10 cellular contexts compared by ENCODE assay signal in the genomic region with DNA sequence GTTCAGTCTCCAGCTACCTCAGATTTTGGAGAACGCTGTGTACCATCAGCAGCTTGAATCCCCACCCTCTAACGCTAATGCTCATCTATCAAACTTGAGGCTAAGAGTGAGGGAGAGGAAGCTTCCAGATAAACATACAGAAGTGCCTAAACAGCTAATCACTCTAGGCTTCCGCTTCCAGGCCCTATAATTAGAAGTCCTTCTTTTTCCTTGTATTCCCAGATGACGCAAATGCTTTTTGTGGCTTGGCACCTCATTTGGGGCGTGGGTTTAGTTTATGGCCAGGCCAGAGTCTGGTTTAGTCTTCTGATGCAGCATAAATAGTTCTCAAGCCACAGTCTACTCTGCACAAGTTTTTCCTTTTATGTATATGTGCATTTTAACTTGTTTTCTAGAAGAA.
DNase-seq lines count a peak whose midpoint lies in the region; ATAC-seq, FAIRE-seq and TF ChIP-seq lines count a peak whose summit lies in the region.
"Had no signal": no experiment of that assay in that cellular context is flagged by ENCODE, and none has a peak within 500 bp of the region (broad histone marks: within the 10 kb centered on the region; RNA-seq: fewer than 3 reads in every experiment).

No MANE protein-coding gene starts in this region.

- no peaks in the 10 kb centered on the region for H3K4me1 Mint-ChIP-seq in activated naive CD8-positive, alpha-beta T cell treated with anti-CD3 and anti-CD28 coated beads for 36 hours

- no peak overlapping the region for H3K4me3 Mint-ChIP-seq in activated naive CD8-positive, alpha-beta T cell treated with anti-CD3 and anti-CD28 coated beads for 36 hours
- H3K4me3 Mint-ChIP-seq: CD4-positive, alpha-beta T cell had no signal

- H3K27me3 Mint-ChIP-seq in activated naive CD8-positive, alpha-beta T cell treated with anti-CD3 and anti-CD28 coated beads for 36 hours: no peaks in the 10 kb centered on the region
- H3K27me3 Mint-ChIP-seq: CD4-positive, alpha-beta T cell had no signal

- H3K36me3 ChIP-seq in muscle layer of duodenum (ENCODE audit: control insufficient read depth in 1 of 2, insufficient read depth in 2 of 2, low read length in 2 of 2): no peaks in the 10 kb centered on the region
- no peaks in the 10 kb centered on the region for H3K36me3 ChIP-seq in kidney (ENCODE audit: control insufficient read depth in 1 of 2, insufficient read depth in 2 of 2, low read length in 2 of 2)

- peak overlapping the region; percentile 13 for H3K27ac ChIP-seq in epithelial cell of prostate
- peak overlapping the region; percentile 60 for H3K27ac ChIP-seq in muscle layer of duodenum (ENCODE audit: low read length)
- peak overlapping the region in 1 of 2 donors; percentile 29 for H3K27ac ChIP-seq in kidney (ENCODE audit: low read depth in 2 of 2, low read length in 2 of 2)

- H3K27me3 ChIP-seq in muscle layer of duodenum (ENCODE audit: low read depth, low read length): no peaks in the 10 kb centered on the region

- H3K4me3 ChIP-seq in muscle layer of duodenum (ENCODE audit: low read depth in 1 of 2, low read length in 2 of 2): peak overlapping the region in 1 of 2 donors; percentile 7
- H3K4me3 ChIP-seq in kidney (ENCODE audit: low read length in 2 of 2): no peak overlapping the region

- intact Hi-C loops in kidney (cut with DNase I): no loop called here

- H3K27ac Mint-ChIP-seq in activated naive CD8-positive, alpha-beta T cell treated with anti-CD3 and anti-CD28 coated beads for 36 hours: no peak overlapping the region
- H3K27ac Mint-ChIP-seq: CD4-positive, alpha-beta T cell had no signal

- peak; percentile 60 for DNase-seq in AG08395 (ENCODE audit: low spot score)
- DNase-seq in NCI-H69 (lab: John Stamatoyannopoulos, UW): peak; percentile 82
- no peak for DNase-seq in epithelial cell of prostate (ENCODE audit: low read depth, low spot score)
- no peak for DNase-seq in activated naive CD8-positive, alpha-beta T cell treated with anti-CD3 and anti-CD28 coated beads for 36 hours
- DNase-seq in RCC 7860 (ENCODE audit: low spot score): no peak
- no peak for DNase-seq in kidney
- DNase-seq: activated T-cell treated with anti-CD3 and anti-CD28 coated beads, Interleukin-2, amount 50 U/mL, for 1 hour; CD4-positive, alpha-beta T cell had no signal

- no peaks in the 10 kb centered on the region for H3K9me3 ChIP-seq in muscle layer of duodenum (ENCODE audit: control insufficient read depth in 1 of 2, low read length in 2 of 2)
- no peaks in the 10 kb centered on the region for H3K9me3 ChIP-seq in kidney (ENCODE audit: control insufficient read depth in 1 of 2, low read length in 2 of 2)

- no peaks in the 10 kb centered on the region for H3K9me3 Mint-ChIP-seq in activated naive CD8-positive, alpha-beta T cell treated with anti-CD3 and anti-CD28 coated beads for 36 hours
- H3K9me3 Mint-ChIP-seq: CD4-positive, alpha-beta T cell had no signal

- peaks cover 3% of the 10 kb centered on the region for H3K36me3 Mint-ChIP-seq in activated naive CD8-positive, alpha-beta T cell treated with anti-CD3 and anti-CD28 coated beads for 36 hours

- H3K9ac ChIP-seq in kidney (ENCODE audit: low read length in 2 of 2): no peak overlapping the region

- H3K4me1 ChIP-seq in muscle layer of duodenum (ENCODE audit: control insufficient read depth in 1 of 2, insufficient read depth in 2 of 2, low read length in 2 of 2): peaks cover 4 to 5% of the 10 kb centered on the region in 2 donors
- H3K4me1 ChIP-seq in kidney (ENCODE audit: control insufficient read depth in 1 of 2, insufficient read depth in 1 of 2, low read depth in 1 of 2, low read length in 2 of 2): no peaks in the 10 kb centered on the region

- no peak for TF ChIP-seq CTCF in kidney (IDR thresholded peaks at IDR 0.05; ENCODE audit: borderline replicate concordance, extremely low read depth, insufficient read depth)

- no peak for FAIRE-seq in RCC 7860 (lab: Jason Lieb, UNC)
- FAIRE-seq in kidney (lab: Jason Lieb, UNC): no peak

- ATAC-seq in GM18511 (IDR thresholded peaks at IDR 0.05; ENCODE audit: unreplicated experiment): no peak

Comparison
In these comparisons a context has a peak if more than half of its experiments do, and no peak if none do; other contexts are left out.
1. DNase-seq: peak in AG08395 (single experiment) and NCI-H69 (single experiment); none in epithelial cell of prostate (single experiment), activated naive CD8-positive, alpha-beta T cell treated with anti-CD3 and anti-CD28 coated beads for 36 hours (single experiment), RCC 7860 (single experiment) and kidney (single experiment).